Comparison of ENCODE assay signal across 27 cellular contexts in genomic region chr1:73026114-73026513, GRCh38.
"Had no signal": no experiment of that assay in that cellular context is flagged by ENCODE, and none has a peak within 500 bp of the region (broad histone marks: within the 10 kb centered on the region; RNA-seq: fewer than 3 reads in every experiment).

No MANE protein-coding gene starts in this region.

- H3K9me3 ChIP-seq: ovary, right lobe of liver, sigmoid colon, stomach, thoracic aorta, thyroid gland, tibial nerve, upper lobe of left lung, vagina had no signal

- H3K27me3 Mint-ChIP-seq: progenitor cell of endocrine pancreas; stimulated activated naive B cell treated with anti-CD40 and anti-IgM and Interleukin-4, amounts not matched to agents 10 μg/mL and 1 μg/mL and 100 μg/mL, for 72 hours; stimulated activated naive CD8-positive, alpha-beta T cell treated with anti-CD3 and anti-CD28 coated beads, Interleukin-15, Interleukin-2, amounts not matched to agents 100 ng/mL and 50 ng/mL, for 24 hours had no signal

- H3K27ac ChIP-seq: neural progenitor cell, ovary, parathyroid adenoma, right lobe of liver, sigmoid colon, stomach, thoracic aorta, thyroid gland, tibial nerve, upper lobe of left lung, vagina had no signal

- H3K79me2 ChIP-seq: parathyroid adenoma had no signal

- H3K4me3 Mint-ChIP-seq: natural killer cell; nephron; neural progenitor cell; stimulated activated effector memory CD8-positive, alpha-beta T cell treated with anti-CD3 and anti-CD28 coated beads, Interleukin-12 subunit alpha, Interleukin-12 subunit beta, amount 100 ng/mL, for 72 hours; stimulated activated naive B cell treated with anti-CD40 and anti-IgM and Interleukin-4, amounts not matched to agents 10 μg/mL and 1 μg/mL and 100 μg/mL, for 72 hours; stimulated activated naive CD8-positive, alpha-beta T cell treated with anti-CD3 and anti-CD28 coated beads, Interleukin-15, Interleukin-2, amounts not matched to agents 100 ng/mL and 50 ng/mL, for 24 hours had no signal

- H3K9me3 Mint-ChIP-seq: nephron; neural progenitor cell; stimulated activated naive B cell treated with anti-CD40 and anti-IgM and Interleukin-4, amounts not matched to agents 10 μg/mL and 1 μg/mL and 100 μg/mL, for 72 hours; stimulated activated naive CD8-positive, alpha-beta T cell treated with anti-CD3 and anti-CD28 coated beads, Interleukin-15, Interleukin-2, amounts not matched to agents 100 ng/mL and 50 ng/mL, for 24 hours had no signal

- H2AFZ ChIP-seq: neural progenitor cell, parathyroid adenoma had no signal

- H3K4me3 ChIP-seq: neural progenitor cell, ovary, right lobe of liver, sigmoid colon, stomach, thoracic aorta, thyroid gland, tibial nerve, upper lobe of left lung, vagina had no signal

- H3K4me1 Mint-ChIP-seq: natural killer cell; nephron; neural progenitor cell; stimulated activated effector memory CD8-positive, alpha-beta T cell treated with anti-CD3 and anti-CD28 coated beads, Interleukin-12 subunit alpha, Interleukin-12 subunit beta, amount 100 ng/mL, for 72 hours; stimulated activated naive B cell treated with anti-CD40 and anti-IgM and Interleukin-4, amounts not matched to agents 10 μg/mL and 1 μg/mL and 100 μg/mL, for 72 hours had no signal

- H3K4me2 ChIP-seq: neural progenitor cell had no signal

- H3K4me1 ChIP-seq: neural progenitor cell, parathyroid adenoma, right lobe of liver, sigmoid colon, stomach, thyroid gland, tibial nerve, upper lobe of left lung, vagina had no signal

- H3K27me3 ChIP-seq: neural progenitor cell, ovary, right lobe of liver, sigmoid colon, stomach, thyroid gland, tibial nerve, upper lobe of left lung, vagina had no signal

- ATAC-seq: natural killer cell; right cardiac atrium; right lobe of liver; stimulated activated effector memory CD8-positive, alpha-beta T cell treated with anti-CD3 and anti-CD28 coated beads, Interleukin-12 subunit alpha, Interleukin-12 subunit beta, amount 100 ng/mL, for 72 hours; stimulated activated naive B cell treated with anti-CD40 and anti-IgM and Interleukin-4, amounts not matched to agents 10 μg/mL and 1 μg/mL and 100 μg/mL, for 72 hours had no signal

- H3K36me3 ChIP-seq: neural progenitor cell, ovary, right lobe of liver, sigmoid colon, stomach, thoracic aorta, thyroid gland, tibial nerve, upper lobe of left lung, vagina had no signal

- H3K36me3 Mint-ChIP-seq: natural killer cell; neural progenitor cell; stimulated activated effector memory CD8-positive, alpha-beta T cell treated with anti-CD3 and anti-CD28 coated beads, Interleukin-12 subunit alpha, Interleukin-12 subunit beta, amount 100 ng/mL, for 72 hours; stimulated activated naive B cell treated with anti-CD40 and anti-IgM and Interleukin-4, amounts not matched to agents 10 μg/mL and 1 μg/mL and 100 μg/mL, for 72 hours had no signal

- H3K27ac Mint-ChIP-seq: natural killer cell; nephron; neural progenitor cell; progenitor cell of endocrine pancreas; stimulated activated effector memory CD8-positive, alpha-beta T cell treated with anti-CD3 and anti-CD28 coated beads, Interleukin-12 subunit alpha, Interleukin-12 subunit beta, amount 100 ng/mL, for 72 hours; stimulated activated naive B cell treated with anti-CD40 and anti-IgM and Interleukin-4, amounts not matched to agents 10 μg/mL and 1 μg/mL and 100 μg/mL, for 72 hours; stimulated activated naive CD8-positive, alpha-beta T cell treated with anti-CD3 and anti-CD28 coated beads, Interleukin-15, Interleukin-2, amounts not matched to agents 100 ng/mL and 50 ng/mL, for 24 hours had no signal

- H3K9ac ChIP-seq: neural progenitor cell, parathyroid adenoma had no signal

- DNase-seq: natural killer cell; occipital lobe; ovary; posterior cingulate gyrus; right cardiac atrium; right lobe of liver; sigmoid colon; small intestine; stimulated activated CD4-positive, alpha-beta T cell treated with anti-CD3 and anti-CD28 coated beads, Interleukin-15, amount 100 ng/mL, for 24 hours; stimulated activated CD4-positive, alpha-beta T cell treated with anti-CD3 and anti-CD28 coated beads, Interleukin-2, amount 100 ng/mL, for 24 hours; stimulated activated CD4-positive, alpha-beta T cell treated with anti-CD3 and anti-CD28 coated beads, Interleukin-2, amount 100 ng/mL, for 48 hours; stimulated activated CD4-positive, alpha-beta T cell treated with anti-CD3 and anti-CD28 coated beads, Interleukin-4, amount 100 ng/mL, for 24 hours; stimulated activated naive B cell treated with anti-CD40 and anti-IgM and Interleukin-4, amounts not matched to agents 10 μg/mL and 1 μg/mL and 100 μg/mL, for 72 hours; stimulated activated naive CD4-positive, alpha-beta T cell treated with Interleukin-2 at 50 U/mL for 16 hours; stomach; thyroid gland; trophoblast cell; upper lobe of left lung had no signal
